1 cellular context compared by ENCODE assay signal in genomic region chr7:6015917-6016652, GRCh38.
TF ChIP-seq lines count a peak whose summit lies in the region.

No MANE protein-coding gene starts in this region.

TF ChIP-seq in K562, 482 proteins besides CTCF, POLR2A, EP300 and RAD21 (continued from another document and continues in another):
- TF ChIP-seq ZNF407 (IDR thresholded peaks at IDR 0.05; ENCODE audit: low read depth) (no peak), ZEB2 (IDR thresholded peaks at IDR 0.05) (no peak), ZBTB7A (IDR thresholded peaks at IDR 0.05; ENCODE audit: borderline replicate concordance, control insufficient read depth, low read depth, low read length) (no peak), MECOM (CRISPR knock-in tag; IDR thresholded peaks at IDR 0.05) (peak; percentile 79; the same call in 1 of the 2 replicates), NFATC3 (IDR thresholded peaks at IDR 0.05) (no peak), FIP1L1 (IDR thresholded peaks at IDR 0.05; ENCODE audit: low read depth, low read length, poor library complexity, severe bottlenecking) (no peak), FOXJ2 (tag; IDR thresholded peaks at IDR 0.05) (peak; percentile 70; the same call in 1 of the 2 replicates), GATA2 (CRISPR knock-in tag; IDR thresholded peaks at IDR 0.05) (no peak), KAT8 (IDR thresholded peaks at IDR 0.05; ENCODE audit: low read depth) (no peak), HES1 (IDR thresholded peaks at IDR 0.05; ENCODE audit: low read depth) (no peak), ZNF778 (CRISPR knock-in tag; IDR thresholded peaks at IDR 0.05) (no peak), E2F4 (CRISPR knock-in tag; IDR thresholded peaks at IDR 0.05; ENCODE audit: low read depth) (no peak), ZBTB49 (CRISPR knock-in tag; IDR thresholded peaks at IDR 0.05; ENCODE audit: borderline replicate concordance) (no peak), PTBP1 (IDR thresholded peaks at IDR 0.05; ENCODE audit: low read depth, low read length) (no peak), TARDBP (IDR thresholded peaks at IDR 0.05) (0 out of 2 replicates have a peak, but pooled peaks have one; percentile 22), SUPT5H (IDR thresholded peaks at IDR 0.05) (no peak), NFIC (IDR thresholded peaks at IDR 0.05) (no peak), CBFA2T2 (conservative IDR thresholded peaks at IDR 0.05) (no peak), ZNF77 (CRISPR knock-in tag; IDR thresholded peaks at IDR 0.05) (no peak), GTF2F1 (IDR thresholded peaks at IDR 0.05; ENCODE audit: low read depth, low read length) (no peak), GABPB2 (CRISPR knock-in tag; conservative IDR thresholded peaks at IDR 0.05) (no peak), TSC22D4 (tag; IDR thresholded peaks at IDR 0.05) (no peak), MTA1 (IDR thresholded peaks at IDR 0.05; ENCODE audit: borderline replicate concordance) (no peak), ZNF124 (CRISPR knock-in tag; IDR thresholded peaks at IDR 0.05) (no peak), MBD2 (IDR thresholded peaks at IDR 0.05; ENCODE audit: borderline replicate concordance, low read depth) (no peak), PML (IDR thresholded peaks at IDR 0.05; ENCODE audit: low read length) (no peak), ZNF551 (CRISPR knock-in tag; IDR thresholded peaks at IDR 0.05) (no peak), ZBTB2 (IDR thresholded peaks at IDR 0.05) (no peak), EP400 (IDR thresholded peaks at IDR 0.05) (peak; percentile 80), ZBTB33 (CRISPR knock-in tag; IDR thresholded peaks at IDR 0.05) (no peak), ZNF584 (CRISPR knock-in tag; IDR thresholded peaks at IDR 0.05; ENCODE audit: low read depth) (peak; percentile 97), CSDE1 (IDR thresholded peaks at IDR 0.05) (no peak), MCM3 (IDR thresholded peaks at IDR 0.05) (no peak), ZNF133 (CRISPR knock-in tag; IDR thresholded peaks at IDR 0.05) (no peak), ZNF695 (CRISPR knock-in tag; IDR thresholded peaks at IDR 0.05) (no peak), MYNN (IDR thresholded peaks at IDR 0.05) (no peak), MYNN (CRISPR knock-in tag; IDR thresholded peaks at IDR 0.05) (no peak), NFIX (CRISPR knock-in tag; IDR thresholded peaks at IDR 0.05; ENCODE audit: low read depth) (no peak), NBN (IDR thresholded peaks at IDR 0.05; ENCODE audit: low read depth) (peak; percentile 31; the same call in 1 of the 2 replicates), HDAC3 (IDR thresholded peaks at IDR 0.05; ENCODE audit: borderline replicate concordance, partially characterized antibody) (no peak), CREB3 (tag; conservative IDR thresholded peaks at IDR 0.05; ENCODE audit: low read depth) (no peak), SMARCC2 (IDR thresholded peaks at IDR 0.05; ENCODE audit: low read depth) (no peak; the same call in 1 of the 2 replicates), ZFP30 (CRISPR knock-in tag; IDR thresholded peaks at IDR 0.05; ENCODE audit: borderline replicate concordance) (no peak), MAZ (CRISPR knock-in tag; conservative IDR thresholded peaks at IDR 0.05 in 1 of 2, IDR thresholded peaks at IDR 0.05 in 1 of 2) (0 out of 4 replicates have a peak, but pooled peaks of 1 of the 2 experiments have one; percentile 15), GTF2E2 (tag; IDR thresholded peaks at IDR 0.05) (no peak), NFRKB (IDR thresholded peaks at IDR 0.05; ENCODE audit: low read depth) (peak; percentile 89; the same call in 1 of the 2 replicates), ZNF3 (CRISPR knock-in tag; IDR thresholded peaks at IDR 0.05) (no peak), CLOCK (CRISPR knock-in tag; IDR thresholded peaks at IDR 0.05; ENCODE audit: borderline replicate concordance) (no peak), ZC3H8 (IDR thresholded peaks at IDR 0.05) (no peak), USF1 (CRISPR knock-in tag; IDR thresholded peaks at IDR 0.05) (no peak), GATAD2B (IDR thresholded peaks at IDR 0.05; ENCODE audit: borderline replicate concordance) (no peak), HDGF (IDR thresholded peaks at IDR 0.05) (no peak)
